In the genomic region with DNA sequence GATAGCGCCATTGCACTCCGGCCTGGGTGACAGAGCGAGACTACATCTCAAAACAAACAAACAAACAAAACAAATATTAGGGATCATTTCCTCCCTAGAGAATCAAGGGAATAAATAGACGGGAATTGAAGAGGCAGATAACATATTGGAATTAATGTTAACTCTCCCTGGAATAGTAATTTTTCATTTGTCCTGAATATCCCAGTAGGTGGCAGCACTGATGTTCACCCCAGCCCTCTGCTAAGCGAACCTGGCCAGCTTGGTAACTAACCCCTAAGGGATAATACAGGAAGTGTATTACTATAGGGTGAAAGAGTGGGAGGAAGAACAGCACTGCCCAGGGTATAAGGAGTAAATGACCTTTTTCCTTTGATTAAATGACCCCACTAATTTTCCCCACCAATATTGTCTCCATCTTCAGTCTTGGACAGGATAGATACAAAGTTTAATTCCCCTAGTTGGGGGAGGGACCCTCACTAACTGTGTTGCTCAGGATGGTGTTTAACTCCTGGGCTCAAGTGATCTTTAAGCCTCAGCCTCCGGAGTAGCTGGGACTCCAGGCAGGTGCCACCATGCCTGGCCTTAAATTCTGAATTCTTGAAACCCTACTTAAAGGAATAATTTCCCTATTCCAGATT, we compare ENCODE assay signal across 8 cellular contexts. TPM values are rescaled to one million over a fixed set of nuclear protein-coding genes. Genes with fewer than 3 reads are reported as not detected.
DNase-seq lines count a peak whose midpoint lies in the region; ATAC-seq, FAIRE-seq and TF ChIP-seq lines count a peak whose summit lies in the region.

No MANE protein-coding gene starts in this region.

- intact Hi-C loops in lower leg skin (cut with DNase I; ENCODE audit: low total_unique reads) = no loop called here

- no peak overlapping the region for H4K8ac ChIP-seq in H1 (ENCODE audit: extremely low read depth, insufficient read depth, low read length)

- peak; percentile 47 for ATAC-seq in HG03442 (IDR thresholded peaks at IDR 0.05; ENCODE audit: unreplicated experiment)
- peak; percentile 49; the same call in 1 of the 3 replicates for ATAC-seq in RWPE2 (ENCODE audit: low read depth)
- ATAC-seq in naive thymus-derived CD8-positive, alpha-beta T cell = peak; percentile 62 to 63
- no peak for ATAC-seq in HG02798 (IDR thresholded peaks at IDR 0.05; ENCODE audit: poor library complexity, unreplicated experiment)

- FAIRE-seq in H1 (lab: Jason Lieb, UNC) = peak; percentile 57

- TF ChIP-seq CTCF in RWPE2 (IDR thresholded peaks at IDR 0.05; ENCODE audit: poor library complexity, severe bottlenecking) (peak; percentile 49), H1 (IDR thresholded peaks at IDR 0.05; ENCODE audit: control extremely low read depth in 1 of 3, insufficient read depth in 1 of 3, low read depth in 1 of 3, low read length in 3 of 3) (peak; percentile 36 to 81 (median 65)), lower leg skin (IDR thresholded peaks at IDR 0.05) (no peak)

- no peak overlapping the region for H3K14ac ChIP-seq in H1 (ENCODE audit: insufficient read length)

- no peaks in the 10 kb centered on the region for H4K20me1 ChIP-seq in H1 (replicated peaks in 1 of 2; ENCODE audit: control insufficient read depth in 1 of 2, insufficient read depth in 2 of 2, low read length in 2 of 2)

- H2BK120ac ChIP-seq in H1 (replicated peaks; ENCODE audit: low read depth, low read length) = no peak overlapping the region

- H3K27me3 ChIP-seq in RWPE2 (ENCODE audit: insufficient read depth, poor library complexity, severe bottlenecking) (no peaks in the 10 kb centered on the region), H1 (replicated peaks in 1 of 4; ENCODE audit: control insufficient read depth in 3 of 4, extremely low read depth in 1 of 4, insufficient read depth in 3 of 4, low read length in 3 of 4) (no peaks in the 10 kb centered on the region)

- H3K23ac ChIP-seq in H1 (ENCODE audit: insufficient read length) = no peak overlapping the region

- CTCF ChIA-PET in H1 (lab: Charles Lee; ENCODE audit: partially characterized antibody) = interaction anchor here (0.8 to 3.0 kb wide), 26 partner anchors 8 to 278 kb away, joined by 3 to 15 read pairs (median 4); no protein-coding TSS in a partner anchor

- no peak overlapping the region for H4K91ac ChIP-seq in H1 (replicated peaks; ENCODE audit: insufficient read length, low read length)

- peak overlapping the region; percentile 16; the same call in 1 of the 2 replicates for H2BK20ac ChIP-seq in H1 (ENCODE audit: low read length)

- H3K27ac ChIP-seq in RWPE2 (ENCODE audit: poor library complexity, severe bottlenecking) (no peak overlapping the region), H1 (ENCODE audit: low read depth, low read length) (no peak overlapping the region)

- no peak overlapping the region for H3K4ac ChIP-seq in H1 (replicated peaks; ENCODE audit: insufficient read length, low read depth, low read length)

- no peak overlapping the region for H3K9ac ChIP-seq in H1 (replicated peaks in 1 of 4; ENCODE audit: extremely low read depth in 1 of 4, low read depth in 3 of 4, low read length in 3 of 4)

- H3K36me3 ChIP-seq in RWPE2 (ENCODE audit: low read depth) (no peaks in the 10 kb centered on the region), H1 (ENCODE audit: control insufficient read depth in 2 of 4, insufficient read depth in 4 of 4, low read length in 3 of 4) (no peaks in the 10 kb centered on the region)

- H2BK12ac ChIP-seq in H1 (ENCODE audit: low read depth, low read length) = no peak overlapping the region

- H2AK5ac ChIP-seq in H1 (ENCODE audit: low read depth, low read length) = no peak overlapping the region

- H3K4me3 ChIP-seq in RWPE2 (ENCODE audit: severe bottlenecking) (no peak overlapping the region), H1 (ENCODE audit: extremely low read depth in 1 of 4, insufficient read depth in 2 of 4, low read depth in 3 of 4, low read length in 4 of 4) (no peak overlapping the region), lower leg skin (ENCODE audit: low read depth, poor library complexity, severe bottlenecking) (no peak overlapping the region)

- no peaks in the 10 kb centered on the region for H3K27me3 Mint-ChIP-seq in naive thymus-derived CD8-positive, alpha-beta T cell

- TF ChIP-seq RAD21 in H1 (IDR thresholded peaks at IDR 0.05 in 1 of 2, conservative IDR thresholded peaks at IDR 0.05 in 1 of 2; ENCODE audit: low read depth in 2 of 2, low read length in 2 of 2) = peak; percentile 72 to 78

- no peak overlapping the region for H2AFZ ChIP-seq in H1 (ENCODE audit: low read length)

- H3K9me3 Mint-ChIP-seq in naive thymus-derived CD8-positive, alpha-beta T cell = no peaks in the 10 kb centered on the region

- H3K4me1 ChIP-seq in RWPE2 (ENCODE audit: insufficient read depth, poor library complexity, severe bottlenecking) (no peaks in the 10 kb centered on the region), H1 (replicated peaks in 1 of 4; ENCODE audit: control insufficient read depth in 3 of 4, insufficient read depth in 4 of 4, low read length in 3 of 4) (no peaks in the 10 kb centered on the region; a peak in 1 of 7 replicates)

- H3K79me2 ChIP-seq in H1 (ENCODE audit: control insufficient read depth in 1 of 2, insufficient read depth in 2 of 2, low read length in 2 of 2) = no peaks in the 10 kb centered on the region

- H2BK15ac ChIP-seq in H1 (ENCODE audit: low read length) = no peak overlapping the region

- no peak overlapping the region for H3K56ac ChIP-seq in H1 (replicated peaks; ENCODE audit: insufficient read length, low read depth, low read length)

- DNase-seq in A172 (ENCODE audit: low spot score) (peak; percentile 18), DMS114 treated with DMSO at 0.1 percent for 48 hours (lab: John Stamatoyannopoulos, UW; ENCODE audit: unreplicated experiment) (peak; percentile 19), RWPE2 (ENCODE audit: low spot score) (no peak), H1 (ENCODE audit: low read depth in 1 of 2, low spot score in 2 of 2) (no peak), lower leg skin (ENCODE audit: low spot score in 2 of 2) (no peak)
- DNase-seq in naive thymus-derived CD8-positive, alpha-beta T cell = peak in 3 of 10 donors; percentile 10 to 37 (median 14)

- 77% methylated on average over 6 of the region's 6 CpGs; no CpG with 5 or more reads in 1 of the 2 experiments for WGBS in H1 (ENCODE audit: extremely low coverage in 1 of 2, insufficient coverage in 1 of 2, insufficient read length in 1 of 2, insufficient replicate concordance in 2 of 2, low coverage in 1 of 2, low lambda C conversion rate in 2 of 2, missing lambda C conversion rate in 1 of 2), 2 experiments
- WGBS in lower leg skin, 2 donors = 61 to 64% methylated on average over 6 of the region's 6 CpGs

- H3K4me1 Mint-ChIP-seq in naive thymus-derived CD8-positive, alpha-beta T cell = no peaks in the 10 kb centered on the region

- no peak overlapping the region for H4K5ac ChIP-seq in H1 (ENCODE audit: insufficient read length, low read depth, low read length)

- H3K18ac ChIP-seq in H1 (ENCODE audit: extremely low read depth, low read length) = no peak overlapping the region; the same call in 1 of the 2 replicates

- no peak overlapping the region for H3K4me3 Mint-ChIP-seq in naive thymus-derived CD8-positive, alpha-beta T cell

- TF ChIP-seq POLR2A in H1 (IDR thresholded peaks at IDR 0.05; ENCODE audit: control extremely low read depth in 1 of 2, low read depth in 2 of 2, low read length in 2 of 2) = no peak
- no peak for TF ChIP-seq POLR2A in lower leg skin (IDR thresholded peaks at IDR 0.05)

- no peaks in the 10 kb centered on the region for H3K36me3 Mint-ChIP-seq in naive thymus-derived CD8-positive, alpha-beta T cell

- POLR2A ChIA-PET in H1 (lab: Charles Lee; ENCODE audit: partially characterized antibody) = interaction anchor here (0.9 to 2.1 kb wide), 6 partner anchors 23 to 102 kb away, joined by 3 to 7 read pairs (median 4); no protein-coding TSS in a partner anchor
- POLR2A ChIA-PET in naive thymus-derived CD8-positive, alpha-beta T cell (lab: Charles Lee) = interaction anchor here (0.6 kb wide), 1 partner anchor 126 kb away, joined by 3 read pairs; no protein-coding TSS in a partner anchor

- no peak for TF ChIP-seq EP300 in H1 (IDR thresholded peaks at IDR 0.05; ENCODE audit: borderline replicate concordance in 1 of 2, low read depth in 2 of 2, low read length in 2 of 2)

- H3K9me3 ChIP-seq in RWPE2 (ENCODE audit: severe bottlenecking) = no peaks in the 10 kb centered on the region
- no peaks in the 10 kb centered on the region for H3K9me3 ChIP-seq in H1 (ENCODE audit: insufficient read depth in 2 of 2, low read depth in 1 of 2, low read length in 1 of 2)

- no peaks in the 10 kb centered on the region for H3K23me2 ChIP-seq in H1 (ENCODE audit: low read depth, low read length)

- no peaks in the 10 kb centered on the region for H3K79me1 ChIP-seq in H1 (ENCODE audit: low read depth, low read length)

- H3K4me2 ChIP-seq in H1 (ENCODE audit: insufficient read depth in 1 of 2, low read depth in 2 of 2, low read length in 2 of 2) = no peak overlapping the region

- 0 out of 2 replicates have a peak overlapping the region, but pooled peaks have one; percentile 40 for H2BK5ac ChIP-seq in H1 (ENCODE audit: low read depth, low read length)

- peak overlapping the region in 1 of 10 donors; percentile 20 for H3K27ac Mint-ChIP-seq in naive thymus-derived CD8-positive, alpha-beta T cell

RNA-seq across cellular contexts. Expression of a gene that starts 40.5 kb away (rescaled TPM):
- 0.12 TPM in 1 of 2 replicates, not detected in the other for total RNA-seq in A172 (2014; rRNA removed; shearing (Covaris generic))
- 18.2 and 19.3 TPM in 2 replicates for total RNA-seq in H1 (2021; fragmentation: NEBNext Ultra II Directional; extraction: Animal tissue kit (Norgen Biotek cat#: 25700))
- 10.1 and 11.1 TPM in 2 replicates for polyA plus RNA-seq in H1 (2011; rRNA removed)
- 10.7 TPM for polyA plus RNA-seq in H1 (2011; cell fraction: cytosol; rRNA removed)
- polyA plus RNA-seq in H1 (2011; cell fraction: nucleus; rRNA removed) = 6.0 TPM
- 9.0 to 20.2 TPM (median 14.2 TPM) in 4 replicates for polyA plus RNA-seq in H1 (2012, experiment 1 of 2)
- 6.3 TPM for polyA plus RNA-seq in H1 (2012, experiment 2 of 2)
- 9.7 TPM for polyA plus RNA-seq in H1 (2013, experiment 1 of 2)
- 8.7 TPM for polyA plus RNA-seq in H1 (2013, experiment 2 of 2)
- 10.8 and 15.7 TPM in 2 replicates for polyA minus RNA-seq in H1 (2011; rRNA and poly(A)+ RNA removed)
- 15.4 TPM for polyA minus RNA-seq in H1 (2011; cell fraction: cytosol; rRNA and poly(A)+ RNA removed)
- polyA minus RNA-seq in H1 (2011; cell fraction: nucleus; rRNA and poly(A)+ RNA removed) = 4.7 TPM
- total RNA-seq in naive thymus-derived CD8-positive, alpha-beta T cell = not detected
- under 1 TPM in 1 of 3 donors, not detected in 2; 0.67 TPM for polyA plus RNA-seq in naive thymus-derived CD8-positive, alpha-beta T cell
- 1 to 10 TPM in 1 of 4 donors, under 1 TPM in 1, not detected in 2; 0.13 to 1.4 TPM for total RNA-seq in lower leg skin

RNA-seq across cellular contexts. Expression of a gene that starts 43.0 kb away (rescaled TPM):
- not detected in 2 replicates for total RNA-seq in A172 (2014; rRNA removed; shearing (Covaris generic))
- total RNA-seq in H1 (2021; fragmentation: NEBNext Ultra II Directional; extraction: Animal tissue kit (Norgen Biotek cat#: 25700)) = 229 and 231 TPM in 2 replicates
- polyA plus RNA-seq in H1 (2011; rRNA removed) = 31.1 and 53.7 TPM in 2 replicates
- polyA plus RNA-seq in H1 (2011; cell fraction: cytosol; rRNA removed) = 55.4 TPM
- 19.7 TPM for polyA plus RNA-seq in H1 (2011; cell fraction: nucleus; rRNA removed)
- polyA plus RNA-seq in H1 (2012, experiment 1 of 2) = 45.6 to 90.4 TPM (median 54.8 TPM) in 4 replicates
- 18.9 TPM for polyA plus RNA-seq in H1 (2012, experiment 2 of 2)
- 112 TPM for polyA plus RNA-seq in H1 (2013, experiment 1 of 2)
- polyA plus RNA-seq in H1 (2013, experiment 2 of 2) = 114 TPM
- 131 and 157 TPM in 2 replicates for polyA minus RNA-seq in H1 (2011; rRNA and poly(A)+ RNA removed)
- 44.8 TPM for polyA minus RNA-seq in H1 (2011; cell fraction: cytosol; rRNA and poly(A)+ RNA removed)
- polyA minus RNA-seq in H1 (2011; cell fraction: nucleus; rRNA and poly(A)+ RNA removed) = 50.6 TPM
- not detected for total RNA-seq in naive thymus-derived CD8-positive, alpha-beta T cell
- polyA plus RNA-seq in naive thymus-derived CD8-positive, alpha-beta T cell = under 1 TPM in 1 of 3 donors, not detected in 2; 0.02 TPM
- under 1 TPM in 3 of 4 donors, not detected in 1; 0.06 to 0.15 (median 0.12) TPM for total RNA-seq in lower leg skin

Comparison
In these comparisons a context has a peak if more than half of its experiments do, and no peak if none do; other contexts are left out.
1. DNase-seq: peak in A172 (single experiment) and DMS114 treated with DMSO at 0.1 percent for 48 hours (single experiment); none in RWPE2 (single experiment), H1 (0 of 2) and lower leg skin (0 of 2).
2. CTCF ChIP-seq: peak in RWPE2 (single experiment) and H1 (3 of 3); none in lower leg skin (0 of 3).
3. RNA of a gene that starts 43.0 kb away (total RNA-seq): 229 to 231 TPM in H1; 0.06 to 0.15 TPM in lower leg skin, not detected in naive thymus-derived CD8-positive, alpha-beta T cell and not detected in A172; every median in the first group is over 100 times any median in the second.